ENCODE assay signal across 1 cellular context in the genomic region with DNA sequence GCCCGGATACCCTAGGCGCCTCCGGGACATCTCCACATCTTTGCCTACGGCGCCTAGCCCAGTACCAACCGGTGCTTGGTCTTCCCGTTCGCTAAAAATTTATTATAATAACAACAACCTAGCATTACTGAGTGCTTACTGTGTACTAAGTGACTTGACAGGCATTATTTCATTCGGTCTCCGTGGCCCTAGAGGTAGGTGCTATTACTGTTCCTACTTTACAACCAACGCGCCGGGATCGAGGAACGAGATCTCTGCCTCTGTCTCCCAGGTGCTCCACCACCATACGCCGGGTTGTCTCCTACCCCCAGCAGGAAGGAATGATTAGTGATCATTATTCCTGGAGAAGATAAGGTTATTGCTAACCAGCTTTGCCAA.
TF ChIP-seq lines count a peak whose summit lies in the region.

No MANE protein-coding gene starts in this region.

TF ChIP-seq in HepG2, 621 proteins besides CTCF, POLR2A, EP300 and RAD21:
- TF ChIP-seq ZNF574 (CRISPR knock-in tag; IDR thresholded peaks at IDR 0.05) (0 out of 2 replicates have a peak, but pooled peaks have one; percentile 3), ZFY (CRISPR knock-in tag; IDR thresholded peaks at IDR 0.05) (0 out of 2 replicates have a peak, but pooled peaks have one; percentile 5), TCF7 (IDR thresholded peaks at IDR 0.05; ENCODE audit: low read depth) (no peak)
- TF ChIP-seq, protein P1, sequence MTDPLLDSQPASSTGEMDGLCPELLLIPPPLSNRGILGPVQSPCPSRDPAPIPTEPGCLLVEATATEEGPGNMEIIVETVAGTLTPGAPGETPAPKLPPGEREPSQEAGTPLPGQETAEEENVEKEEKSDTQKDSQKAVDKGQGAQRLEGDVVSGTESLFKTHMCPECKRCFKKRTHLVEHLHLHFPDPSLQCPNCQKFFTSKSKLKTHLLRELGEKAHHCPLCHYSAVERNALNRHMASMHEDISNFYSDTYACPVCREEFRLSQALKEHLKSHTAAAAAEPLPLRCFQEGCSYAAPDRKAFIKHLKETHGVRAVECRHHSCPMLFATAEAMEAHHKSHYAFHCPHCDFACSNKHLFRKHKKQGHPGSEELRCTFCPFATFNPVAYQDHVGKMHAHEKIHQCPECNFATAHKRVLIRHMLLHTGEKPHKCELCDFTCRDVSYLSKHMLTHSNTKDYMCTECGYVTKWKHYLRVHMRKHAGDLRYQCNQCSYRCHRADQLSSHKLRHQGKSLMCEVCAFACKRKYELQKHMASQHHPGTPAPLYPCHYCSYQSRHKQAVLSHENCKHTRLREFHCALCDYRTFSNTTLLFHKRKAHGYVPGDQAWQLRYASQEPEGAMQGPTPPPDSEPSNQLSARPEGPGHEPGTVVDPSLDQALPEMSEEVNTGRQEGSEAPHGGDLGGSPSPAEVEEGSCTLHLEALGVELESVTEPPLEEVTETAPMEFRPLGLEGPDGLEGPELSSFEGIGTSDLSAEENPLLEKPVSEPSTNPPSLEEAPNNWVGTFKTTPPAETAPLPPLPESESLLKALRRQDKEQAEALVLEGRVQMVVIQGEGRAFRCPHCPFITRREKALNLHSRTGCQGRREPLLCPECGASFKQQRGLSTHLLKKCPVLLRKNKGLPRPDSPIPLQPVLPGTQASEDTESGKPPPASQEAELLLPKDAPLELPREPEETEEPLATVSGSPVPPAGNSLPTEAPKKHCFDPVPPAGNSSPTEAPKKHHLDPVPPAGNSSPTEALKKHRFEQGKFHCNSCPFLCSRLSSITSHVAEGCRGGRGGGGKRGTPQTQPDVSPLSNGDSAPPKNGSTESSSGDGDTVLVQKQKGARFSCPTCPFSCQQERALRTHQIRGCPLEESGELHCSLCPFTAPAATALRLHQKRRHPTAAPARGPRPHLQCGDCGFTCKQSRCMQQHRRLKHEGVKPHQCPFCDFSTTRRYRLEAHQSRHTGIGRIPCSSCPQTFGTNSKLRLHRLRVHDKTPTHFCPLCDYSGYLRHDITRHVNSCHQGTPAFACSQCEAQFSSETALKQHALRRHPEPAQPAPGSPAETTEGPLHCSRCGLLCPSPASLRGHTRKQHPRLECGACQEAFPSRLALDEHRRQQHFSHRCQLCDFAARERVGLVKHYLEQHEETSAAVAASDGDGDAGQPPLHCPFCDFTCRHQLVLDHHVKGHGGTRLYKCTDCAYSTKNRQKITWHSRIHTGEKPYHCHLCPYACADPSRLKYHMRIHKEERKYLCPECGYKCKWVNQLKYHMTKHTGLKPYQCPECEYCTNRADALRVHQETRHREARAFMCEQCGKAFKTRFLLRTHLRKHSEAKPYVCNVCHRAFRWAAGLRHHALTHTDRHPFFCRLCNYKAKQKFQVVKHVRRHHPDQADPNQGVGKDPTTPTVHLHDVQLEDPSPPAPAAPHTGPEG (CRISPR knock-in tag; IDR thresholded peaks at IDR 0.05): no peak
